In genomic region chr15:30042556-30042955, GRCh38 we compare ENCODE assay signal across 28 cellular contexts. TPM values are rescaled to one million over a fixed set of nuclear protein-coding genes. Genes with fewer than 3 reads are reported as not detected.
DNase-seq lines count a peak whose midpoint lies in the region; ATAC-seq and TF ChIP-seq lines count a peak whose summit lies in the region.
"Had no signal": no experiment of that assay in that cellular context is flagged by ENCODE, and none has a peak within 500 bp of the region (broad histone marks: within the 10 kb centered on the region; RNA-seq: fewer than 3 reads in every experiment).

No MANE protein-coding gene starts in this region.

- dilution Hi-C loops in IMR-90 (cut with HindIII; ENCODE audit: low sequenced_read_pairs, unreplicated experiment): no loop called here

- H4K20me1 ChIP-seq in IMR-90 (ENCODE audit: insufficient read depth, low read length): no peaks in the 10 kb centered on the region

- H3K4me1 ChIP-seq in IMR-90 (ENCODE audit: control insufficient read depth, insufficient read depth, low read length) (no peaks in the 10 kb centered on the region), HAP-1 (peaks cover 4% of the 10 kb centered on the region)
- H3K4me1 ChIP-seq: SJCRH30 had no signal

- no peak overlapping the region for H4K5ac ChIP-seq in IMR-90 (ENCODE audit: low read depth, low read length)

- H3K9me3 ChIP-seq in IMR-90 (ENCODE audit: control insufficient read depth, insufficient read depth, low read length) (0 out of 2 replicates have a peak, but pooled peaks cover 2% of the 10 kb centered on the region), HAP-1 (no peaks in the 10 kb centered on the region)
- H3K9me3 ChIP-seq: SJCRH30, stomach, upper lobe of left lung had no signal

- POLR2A ChIA-PET in IMR-90 (lab: Charles Lee; ENCODE audit: unreplicated experiment) (interaction anchor here (0.5 kb wide), 1 partner anchor 451 kb away, joined by 5 read pairs; no protein-coding TSS in a partner anchor), MCF 10A (lab: Yijun Ruan, JAX) (interaction anchor here (0.7 to 1.8 kb wide), 7 partner anchors 31 to 307 kb away, joined by 3 to 9 read pairs (median 4); no protein-coding TSS in a partner anchor)

- H3K4me3 Mint-ChIP-seq in activated naive CD4-positive, alpha-beta T cell treated with anti-CD3 and anti-CD28 coated beads for 36 hours: no peak overlapping the region
- no peak overlapping the region for H3K4me3 Mint-ChIP-seq in MCF 10A (ENCODE audit: unreplicated experiment)
- H3K4me3 Mint-ChIP-seq: activated B cell treated with CpG ODN at 0.5 μM for 24 hours; CD4-positive, alpha-beta memory T cell had no signal

- H2AK5ac ChIP-seq in IMR-90 (ENCODE audit: low read depth, low read length): no peak overlapping the region

- no peak for TF ChIP-seq POLR2A in IMR-90 (IDR thresholded peaks at IDR 0.05; ENCODE audit: low read depth, low read length)
- no peak for TF ChIP-seq POLR2A in erythroblast (IDR thresholded peaks at IDR 0.05; ENCODE audit: low read length)

- H3K4me1 Mint-ChIP-seq in activated naive CD4-positive, alpha-beta T cell treated with anti-CD3 and anti-CD28 coated beads for 36 hours (ENCODE audit: low read depth): no peaks in the 10 kb centered on the region
- H3K4me1 Mint-ChIP-seq in MCF 10A (ENCODE audit: insufficient read depth, unreplicated experiment): peaks cover 24% of the 10 kb centered on the region
- H3K4me1 Mint-ChIP-seq: activated B cell treated with CpG ODN at 0.5 μM for 24 hours; CD4-positive, alpha-beta memory T cell had no signal

- no peak overlapping the region for H2BK5ac ChIP-seq in IMR-90 (ENCODE audit: low read depth, low read length, poor library complexity, severe bottlenecking)

- H2BK15ac ChIP-seq in IMR-90 (ENCODE audit: low read depth, low read length): no peak overlapping the region

- peak; percentile 19 for DNase-seq in IMR-90
- DNase-seq in astrocyte of the spinal cord (ENCODE audit: low read depth, low spot score): peak; percentile 55
- peak; percentile 62 for DNase-seq in inferior parietal cortex (ENCODE audit: extremely low spot score)
- DNase-seq in retina: peak; percentile 19
- DNase-seq in activated naive CD4-positive, alpha-beta T cell treated with anti-CD3 and anti-CD28 coated beads for 36 hours: no peak
- DNase-seq in MCF 10A (ENCODE audit: unreplicated experiment): no peak
- no peak for DNase-seq in HAP-1 (ENCODE audit: low spot score in 2 of 2)
- no peak for DNase-seq in erythroblast (lab: John Stamatoyannopoulos, UW)
- DNase-seq: activated B cell treated with CpG ODN at 0.5 μM for 24 hours; activated CD4-positive, alpha-beta T cell treated with anti-CD3 and anti-CD28 coated beads, Interleukin-2, amount 50 U/mL, for 4 hours; activated CD8-positive, alpha-beta memory T cell treated with anti-CD3 and anti-CD28 coated beads, Interleukin-2, amount 50 U/mL, for 4 hours; aorta; CD4-positive, alpha-beta memory T cell; H7; mammary epithelial cell; NCI-H2081 treated with DMSO at 0.1 percent for 48 hours; NCI-H774; stomach; T-helper 1 cell; upper lobe of left lung had no signal

- TF ChIP-seq RAD21 in IMR-90 (IDR thresholded peaks at IDR 0.05; ENCODE audit: low read length): no peak

- peak overlapping the region; percentile 20; the same call in 1 of the 2 replicates for H3K4me2 ChIP-seq in IMR-90 (ENCODE audit: low read depth, low read length)

- H2AFZ ChIP-seq in IMR-90 (replicated peaks; ENCODE audit: low read length, poor library complexity): no peak overlapping the region

- no peaks in the 10 kb centered on the region for H3K36me3 Mint-ChIP-seq in activated naive CD4-positive, alpha-beta T cell treated with anti-CD3 and anti-CD28 coated beads for 36 hours (ENCODE audit: low read depth)
- H3K36me3 Mint-ChIP-seq in MCF 10A (ENCODE audit: insufficient read depth, unreplicated experiment): no peaks in the 10 kb centered on the region
- H3K36me3 Mint-ChIP-seq: activated naive CD4-positive, alpha-beta T cell treated with anti-CD3 and anti-CD28 coated beads, Interleukin-2, amount 50 U/mL, for 72 hours; CD4-positive, alpha-beta memory T cell had no signal

- H3K9me1 ChIP-seq in IMR-90 (ENCODE audit: insufficient read depth, low read length): no peaks in the 10 kb centered on the region

- no peak overlapping the region for H2BK120ac ChIP-seq in IMR-90 (ENCODE audit: low read depth, low read length)

- H3K4ac ChIP-seq in IMR-90 (ENCODE audit: low read depth, low read length): no peak overlapping the region

- ATAC-seq in IMR-90 (ENCODE audit: low read depth): peak; percentile 44
- ATAC-seq: activated naive CD4-positive, alpha-beta T cell treated with anti-CD3 and anti-CD28 coated beads, Interleukin-2, amount 50 U/mL, for 72 hours had no signal

- H4K91ac ChIP-seq in IMR-90 (ENCODE audit: insufficient read depth, low read depth, low read length): no peak overlapping the region

- in situ Hi-C loops in IMR-90 (cut with MboI; ENCODE audit: low sequenced_read_pairs) (no loop called here), astrocyte of the spinal cord (cut with HindIII; ENCODE audit: low sequenced_read_pairs) (no loop called here), HAP-1 (cut with MboI; ENCODE audit: low sequenced_read_pairs) (loop anchor here (25.0 kb wide), 1 partner anchor 380 kb away; no protein-coding TSS in a partner anchor)

- no CpG with 5 or more reads among the region's 4 CpGs for WGBS in IMR-90 (ENCODE audit: extremely low coverage in 2 of 2, insufficient read length in 1 of 2), 2 experiments

- H3K14ac ChIP-seq in IMR-90 (replicated peaks; ENCODE audit: low read depth, low read length): no peak overlapping the region

- no peak overlapping the region for H3K27ac Mint-ChIP-seq in activated naive CD4-positive, alpha-beta T cell treated with anti-CD3 and anti-CD28 coated beads for 36 hours
- H3K27ac Mint-ChIP-seq in MCF 10A (ENCODE audit: low read depth, unreplicated experiment): no peak overlapping the region
- H3K27ac Mint-ChIP-seq: activated B cell treated with CpG ODN at 0.5 μM for 24 hours; activated naive CD4-positive, alpha-beta T cell treated with anti-CD3 and anti-CD28 coated beads, Interleukin-2, amount 50 U/mL, for 72 hours; CD4-positive, alpha-beta memory T cell had no signal

- H3K9ac ChIP-seq in IMR-90 (ENCODE audit: low read depth, low read length): no peak overlapping the region

- H3K36me3 ChIP-seq in IMR-90 (ENCODE audit: control insufficient read depth, insufficient read depth, low read length) (no peaks in the 10 kb centered on the region), HAP-1 (replicated peaks) (no peaks in the 10 kb centered on the region)
- H3K36me3 ChIP-seq: SJCRH30, stomach, upper lobe of left lung had no signal

- H2AK9ac ChIP-seq in IMR-90 (replicated peaks; ENCODE audit: low read depth, low read length, poor library complexity): no peak overlapping the region

- intact Hi-C loops in IMR-90 (cut with micrococcal nuclease) (loop anchor here (2.0 kb wide), 1 partner anchor 292 kb away; no protein-coding TSS in a partner anchor), MCF 10A (cut with micrococcal nuclease) (loop anchor here (5.0 kb wide), 1 partner anchor 220 kb away; the partner anchor contains the start of gene TJP1)
- intact Hi-C loops in activated naive CD4-positive, alpha-beta T cell treated with anti-CD3 and anti-CD28 coated beads for 36 hours (cut with micrococcal nuclease): no loop called here

- CTCF ChIA-PET in IMR-90 (lab: Yijun Ruan, JAX): interaction anchor here (0.8 to 1.4 kb wide), 2 partner anchors 222 to 284 kb away, joined by 3 to 4 read pairs; no protein-coding TSS in a partner anchor
- CTCF ChIA-PET in activated naive CD4-positive, alpha-beta T cell treated with anti-CD3 and anti-CD28 coated beads for 36 hours (lab: Charles Lee): no interaction called here
- CTCF ChIA-PET in MCF 10A (lab: Yijun Ruan, JAX): interaction anchor here (0.7 to 3.9 kb wide), 32 partner anchors 8 to 918 kb away, joined by 3 to 71 read pairs (median 5); no protein-coding TSS in a partner anchor

- H3K4me3 ChIP-seq in IMR-90 (ENCODE audit: insufficient read depth, low read depth, low read length) (no peak overlapping the region), astrocyte of the spinal cord (ENCODE audit: low read depth, low read length) (no peak overlapping the region), HAP-1 (no peak overlapping the region)
- H3K4me3 ChIP-seq: SJCRH30, stomach, upper lobe of left lung had no signal

- no peak overlapping the region for H2BK20ac ChIP-seq in IMR-90 (ENCODE audit: low read depth, low read length)

- TF ChIP-seq CTCF in IMR-90 (conservative IDR thresholded peaks at IDR 0.05; ENCODE audit: low read depth, low read length) (no peak), astrocyte of the spinal cord (IDR thresholded peaks at IDR 0.05; ENCODE audit: low read depth, low read length) (no peak), MCF 10A (IDR thresholded peaks at IDR 0.05; ENCODE audit: unreplicated experiment) (no peak)

- H3K27ac ChIP-seq in IMR-90 (ENCODE audit: insufficient read depth, low read length): no peak overlapping the region
- H3K27ac ChIP-seq: SJCRH30, stomach, upper lobe of left lung had no signal

- H3K27me3 ChIP-seq in IMR-90 (ENCODE audit: control insufficient read depth, insufficient read depth, low read length) (peaks cover 6% of the 10 kb centered on the region), HAP-1 (ENCODE audit: low read depth) (no peaks in the 10 kb centered on the region)
- H3K27me3 ChIP-seq: upper lobe of left lung had no signal

- peaks cover 2% of the 10 kb centered on the region for H3K9me3 Mint-ChIP-seq in activated naive CD4-positive, alpha-beta T cell treated with anti-CD3 and anti-CD28 coated beads for 36 hours
- no peaks in the 10 kb centered on the region for H3K9me3 Mint-ChIP-seq in MCF 10A (ENCODE audit: unreplicated experiment)
- H3K9me3 Mint-ChIP-seq: activated B cell treated with CpG ODN at 0.5 μM for 24 hours had no signal

- H3K18ac ChIP-seq in IMR-90 (ENCODE audit: low read depth, low read length): no peak overlapping the region

- BruUV-seq in IMR-90 (replicated peaks; lab: Mats Ljungman, UMichigan) (no TSS peak), MCF 10A (replicated peaks; lab: Mats Ljungman, UMichigan) (no TSS peak)

- H3K27me3 Mint-ChIP-seq in activated naive CD4-positive, alpha-beta T cell treated with anti-CD3 and anti-CD28 coated beads for 36 hours (ENCODE audit: low read depth): peaks cover 8% of the 10 kb centered on the region
- H3K27me3 Mint-ChIP-seq in MCF 10A (ENCODE audit: insufficient read depth, unreplicated experiment): no peaks in the 10 kb centered on the region
- H3K27me3 Mint-ChIP-seq: activated B cell treated with CpG ODN at 0.5 μM for 24 hours had no signal

- H4K8ac ChIP-seq in IMR-90 (ENCODE audit: low read depth in 2 of 2, low read length in 2 of 2): no peak overlapping the region

- no peaks in the 10 kb centered on the region for H3K79me1 ChIP-seq in IMR-90 (ENCODE audit: low read depth in 1 of 2, low read length in 2 of 2)

- H3K23ac ChIP-seq in IMR-90 (ENCODE audit: low read depth, low read length): no peak overlapping the region

- no peak overlapping the region for H3K56ac ChIP-seq in IMR-90 (ENCODE audit: extremely low read depth, insufficient read depth, low read length)

RNA-seq across cellular contexts. Expression of gene GOLGA8J, which starts 40.2 kb away (rescaled TPM):
- total RNA-seq in IMR-90 (2012; rRNA removed): under 0.01 TPM in 1 of 2 replicates, not detected in the other
- polyA plus RNA-seq in IMR-90 (2012; rRNA removed): not detected in 2 replicates
- polyA plus RNA-seq in IMR-90 (2012; cell fraction: cytosol; rRNA removed): not detected in 2 replicates
- polyA plus RNA-seq in IMR-90 (2012; cell fraction: nucleus; rRNA removed; ENCODE audit: low replicate concordance): 0.07 and 0.13 TPM in 2 replicates
- total RNA-seq in activated naive CD4-positive, alpha-beta T cell treated with anti-CD3 and anti-CD28 coated beads for 36 hours: not detected
- total RNA-seq in MCF 10A (2022): 0.21 TPM in 1 of 2 replicates, not detected in the other
- total RNA-seq: A673, endothelial cell of umbilical vein, kidney epithelial cell, mammary epithelial cell, posterior vena cava, RPMI7951, SJCRH30, skeletal muscle tissue, stomach, upper lobe of left lung had no signal
- polyA plus RNA-seq: aorta; CD4-positive, alpha-beta memory T cell; endothelial cell of umbilical vein; mammary epithelial cell; stomach had no signal

Comparison
In these comparisons a context has a peak if more than half of its experiments do, and no peak if none do; other contexts are left out.
1. DNase-seq: peak in IMR-90 (single experiment), astrocyte of the spinal cord (single experiment), inferior parietal cortex (single experiment) and retina (single experiment); none in activated naive CD4-positive, alpha-beta T cell treated with anti-CD3 and anti-CD28 coated beads for 36 hours (single experiment), MCF 10A (single experiment), HAP-1 (0 of 2) and erythroblast (0 of 2).